12 cellular contexts compared by ENCODE assay signal in the genomic region with DNA sequence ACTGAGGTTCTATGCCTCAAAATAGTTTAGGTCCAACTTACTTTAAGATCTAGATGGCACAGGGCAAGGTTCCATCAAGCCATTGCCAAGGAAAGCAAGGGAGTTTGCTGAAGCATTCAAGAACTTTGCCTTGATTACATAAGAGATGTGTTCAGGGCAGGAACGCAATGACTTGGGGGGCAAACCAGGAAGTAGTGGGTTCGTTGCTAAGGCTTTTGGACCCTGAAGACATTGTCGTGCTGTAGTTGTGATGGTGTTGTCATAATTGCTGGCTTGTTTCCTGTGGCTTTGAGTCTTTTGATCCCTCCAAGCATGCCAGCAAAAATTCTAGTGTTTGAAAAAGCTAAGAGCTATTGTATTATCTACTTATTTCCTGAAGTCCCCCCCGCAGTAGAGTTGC.
"Had no signal": no experiment of that assay in that cellular context is flagged by ENCODE, and none has a peak within 500 bp of the region (broad histone marks: within the 10 kb centered on the region; RNA-seq: fewer than 3 reads in every experiment).

No MANE protein-coding gene starts in this region.

- ATAC-seq: activated CD4-positive, alpha-beta T cell treated with anti-CD3 and anti-CD28 coated beads for 36 hours; right cardiac atrium had no signal

- FAIRE-seq: islet of Langerhans, urothelium cell line had no signal

- H3K36me3 ChIP-seq: prostate gland, tibial nerve had no signal

- H3K4me3 ChIP-seq: hepatocyte, prostate gland, tibial nerve had no signal

- H3K79me2 ChIP-seq: hepatocyte had no signal

- H3K27me3 ChIP-seq: hepatocyte, tibial nerve had no signal

- H3K4me2 ChIP-seq: hepatocyte had no signal

- H3K4me1 ChIP-seq: prostate gland, tibial nerve had no signal

- DNase-seq: activated CD4-positive, alpha-beta memory T cell treated with anti-CD3 and anti-CD28 coated beads for 36 hours; activated gamma-delta T cell treated with Interleukin-2 at 50 U/mL for 16 hours; activated T-cell treated with anti-CD3 and anti-CD28 coated beads for 4 hours; effector memory CD4-positive, alpha-beta T cell; occipital lobe; right cardiac atrium had no signal

- H2AFZ ChIP-seq: hepatocyte had no signal

- H3K9me3 ChIP-seq: prostate gland, tibial nerve had no signal

- H3K27ac ChIP-seq: hepatocyte, prostate gland, tibial nerve had no signal
